Comparison of ENCODE assay signal across 14 cellular contexts in genomic region chr6:14146459-14147096, GRCh38. TPM values are rescaled to one million over a fixed set of nuclear protein-coding genes. Genes with fewer than 3 reads are reported as not detected.
DNase-seq lines count a peak whose midpoint lies in the region; ATAC-seq and TF ChIP-seq lines count a peak whose summit lies in the region.
"Had no signal": no experiment of that assay in that cellular context is flagged by ENCODE, and none has a peak within 500 bp of the region (broad histone marks: within the 10 kb centered on the region; RNA-seq: fewer than 3 reads in every experiment).

No MANE protein-coding gene starts in this region.

- no peak overlapping the region for H3K27ac Mint-ChIP-seq in neural progenitor cell
- H3K27ac Mint-ChIP-seq in activated CD8-positive, alpha-beta T cell treated with anti-CD3 and anti-CD28 coated beads, Interleukin-2, amount 10 ng/mL, durations not matched to agents 7 days and 5 days, result no peak overlapping the region
- H3K27ac Mint-ChIP-seq: HFFc6 had no signal

- H2AFZ ChIP-seq in neural progenitor cell (replicated peaks), result no peak overlapping the region

- no peaks in the 10 kb centered on the region for H3K36me3 Mint-ChIP-seq in neural progenitor cell
- H3K36me3 Mint-ChIP-seq in activated CD8-positive, alpha-beta T cell treated with anti-CD3 and anti-CD28 coated beads, Interleukin-2, amount 10 ng/mL, durations not matched to agents 7 days and 5 days (ENCODE audit: low read depth), result no peaks in the 10 kb centered on the region
- H3K36me3 Mint-ChIP-seq: CD8-positive, alpha-beta memory T cell had no signal

- no TSS peak for BruUV-seq in A673 (replicated peaks; lab: Mats Ljungman, UMichigan)

- H3K4me3 ChIP-seq in neural progenitor cell, result no peak overlapping the region
- H3K4me3 ChIP-seq in A673 (ENCODE audit: low read depth, low read length, poor library complexity, severe bottlenecking), result no peak overlapping the region

- H3F3A ChIP-seq in neural progenitor cell (ENCODE audit: low read depth), result no peaks in the 10 kb centered on the region

- intact Hi-C loops in A673 (cut with micrococcal nuclease; ENCODE audit: unreplicated experiment), result loop anchor here (10.0 kb wide), 1 partner anchor 352 kb away; no protein-coding TSS in a partner anchor

- H3K36me3 ChIP-seq in neural progenitor cell (no peaks in the 10 kb centered on the region), A673 (ENCODE audit: insufficient read depth, low read length, poor library complexity, severe bottlenecking) (no peaks in the 10 kb centered on the region)
- H3K36me3 ChIP-seq: BE2C had no signal

- no peaks in the 10 kb centered on the region for H4K20me1 ChIP-seq in neural progenitor cell (ENCODE audit: low read depth)

- no peaks in the 10 kb centered on the region for H3K27me3 ChIP-seq in neural progenitor cell
- H3K27me3 ChIP-seq in A673 (replicated peaks; ENCODE audit: insufficient read depth, low read depth, low read length, poor library complexity), result no peaks in the 10 kb centered on the region
- H3K27me3 ChIP-seq: BE2C had no signal

- no peaks in the 10 kb centered on the region for H3K9me3 ChIP-seq in neural progenitor cell (ENCODE audit: low read depth)
- no peaks in the 10 kb centered on the region for H3K9me3 ChIP-seq in A673 (ENCODE audit: low read depth, low read length, poor library complexity, severe bottlenecking)
- H3K9me3 ChIP-seq: BE2C had no signal

- no peaks in the 10 kb centered on the region for H3K79me2 ChIP-seq in neural progenitor cell (ENCODE audit: low read depth)

- H3K4me3 Mint-ChIP-seq in neural progenitor cell, result no peak overlapping the region
- H3K4me3 Mint-ChIP-seq in activated CD8-positive, alpha-beta T cell treated with anti-CD3 and anti-CD28 coated beads, Interleukin-2, amount 10 ng/mL, durations not matched to agents 7 days and 5 days, result no peak overlapping the region
- H3K4me3 Mint-ChIP-seq: CD8-positive, alpha-beta memory T cell; HFFc6 had no signal

- TF ChIP-seq CTCF in neural progenitor cell (IDR thresholded peaks at IDR 0.05), result no peak
- TF ChIP-seq CTCF in A673 (conservative IDR thresholded peaks at IDR 0.05; ENCODE audit: low read depth, low read length), result no peak

- DNase-seq in DMS79 treated with DMSO at 0.1 percent for 48 hours (lab: John Stamatoyannopoulos, UW) (peak; percentile 79), NCI-H2029 (lab: John Stamatoyannopoulos, UW) (peak; percentile 93), NCI-H510A treated with DMSO at 0.1 percent for 48 hours (lab: John Stamatoyannopoulos, UW) (peak; percentile 63), neural progenitor cell (ENCODE audit: low spot score) (peak; percentile 21), A673 (ENCODE audit: low spot score) (no peak), SW480 (ENCODE audit: low spot score) (no peak)
- no peak for DNase-seq in activated CD4-positive, CD25-positive, alpha-beta regulatory T cell treated with anti-CD3 and anti-CD28 coated beads, Interleukin-2, amount 50 U/mL, for 72 hours
- no peak for DNase-seq in activated CD8-positive, alpha-beta T cell treated with anti-CD3 and anti-CD28 coated beads, Interleukin-2, amount 10 ng/mL, durations not matched to agents 7 days and 5 days
- DNase-seq: BE2C; CD8-positive, alpha-beta memory T cell; HFFc6; KG1; NCI-H1092 treated with DMSO at 0.1 percent for 48 hours; SHP77 treated with DMSO at 0.1 percent for 48 hours had no signal

- H3K27ac ChIP-seq in neural progenitor cell, result no peak overlapping the region
- no peak overlapping the region for H3K27ac ChIP-seq in A673 (ENCODE audit: low read depth, low read length, poor library complexity, severe bottlenecking)

- no peak for ATAC-seq in activated CD8-positive, alpha-beta T cell treated with anti-CD3 and anti-CD28 coated beads, Interleukin-2, amount 10 ng/mL, durations not matched to agents 7 days and 5 days

- POLR2A ChIA-PET in A673 (lab: Charles Lee; ENCODE audit: low non-redundant PET), result no interaction called here
- POLR2A ChIA-PET in activated CD8-positive, alpha-beta T cell treated with anti-CD3 and anti-CD28 coated beads, Interleukin-2, amount 10 ng/mL, durations not matched to agents 7 days and 5 days (lab: Charles Lee), result no interaction called here

- H3K27me3 Mint-ChIP-seq in neural progenitor cell (ENCODE audit: insufficient read depth, low read depth), result peaks cover 11% of the 10 kb centered on the region
- no peaks in the 10 kb centered on the region for H3K27me3 Mint-ChIP-seq in activated CD8-positive, alpha-beta T cell treated with anti-CD3 and anti-CD28 coated beads, Interleukin-2, amount 10 ng/mL, durations not matched to agents 7 days and 5 days (ENCODE audit: low read depth)
- H3K27me3 Mint-ChIP-seq: CD8-positive, alpha-beta memory T cell had no signal

- H3K4me1 ChIP-seq in neural progenitor cell (peaks cover 2% of the 10 kb centered on the region), A673 (ENCODE audit: insufficient read depth, low read length, poor library complexity, severe bottlenecking) (peaks cover 53% of the 10 kb centered on the region)

- no peak overlapping the region for H3K9ac ChIP-seq in neural progenitor cell

- CTCF ChIA-PET in A673 (lab: Charles Lee), result interaction anchor here (0.6 kb wide), 1 partner anchor 197 kb away, joined by 13 read pairs; no protein-coding TSS in a partner anchor
- CTCF ChIA-PET in activated CD8-positive, alpha-beta T cell treated with anti-CD3 and anti-CD28 coated beads, Interleukin-2, amount 10 ng/mL, durations not matched to agents 7 days and 5 days (lab: Charles Lee), result interaction anchor here (0.6 to 8.4 kb wide), 3 partner anchors 16 to 185 kb away, joined by 3 to 56 read pairs (median 13); no protein-coding TSS in a partner anchor

- no peak overlapping the region for H3K4me2 ChIP-seq in neural progenitor cell

- peaks cover 31% of the 10 kb centered on the region for H3K4me1 Mint-ChIP-seq in neural progenitor cell
- H3K4me1 Mint-ChIP-seq in activated CD8-positive, alpha-beta T cell treated with anti-CD3 and anti-CD28 coated beads, Interleukin-2, amount 10 ng/mL, durations not matched to agents 7 days and 5 days (ENCODE audit: low read depth), result peaks cover 6% of the 10 kb centered on the region

- no peaks in the 10 kb centered on the region for H3K9me3 Mint-ChIP-seq in neural progenitor cell
- H3K9me3 Mint-ChIP-seq in activated CD8-positive, alpha-beta T cell treated with anti-CD3 and anti-CD28 coated beads, Interleukin-2, amount 10 ng/mL, durations not matched to agents 7 days and 5 days (ENCODE audit: insufficient read depth), result no peaks in the 10 kb centered on the region
- H3K9me3 Mint-ChIP-seq: CD8-positive, alpha-beta memory T cell; HFFc6 had no signal

RNA-seq across cellular contexts. Expression of gene CD83, which starts 29.0 kb away (rescaled TPM):
- total RNA-seq in neural progenitor cell (ENCODE audit: low replicate concordance) (0.80 and 1.5 TPM in 2 replicates), A673 (2021) (14.4 and 15.0 TPM in 2 replicates)
- 10 to 100 TPM; 10.0 to 10.1 TPM for total RNA-seq in activated CD8-positive, alpha-beta T cell treated with anti-CD3 and anti-CD28 coated beads, Interleukin-2, amount 10 ng/mL, durations not matched to agents 7 days and 5 days

Comparison
In these comparisons a context has a peak if more than half of its experiments do, and no peak if none do; other contexts are left out.
1. DNase-seq: peak in DMS79 treated with DMSO at 0.1 percent for 48 hours (single experiment), NCI-H2029 (single experiment), NCI-H510A treated with DMSO at 0.1 percent for 48 hours (single experiment) and neural progenitor cell (single experiment); none in A673 (single experiment), activated CD4-positive, CD25-positive, alpha-beta regulatory T cell treated with anti-CD3 and anti-CD28 coated beads, Interleukin-2, amount 50 U/mL, for 72 hours (single experiment), activated CD8-positive, alpha-beta T cell treated with anti-CD3 and anti-CD28 coated beads, Interleukin-2, amount 10 ng/mL, durations not matched to agents 7 days and 5 days (single experiment) and SW480 (single experiment).